8 cellular contexts compared by ENCODE assay signal in genomic region chr22:38973289-38974169, GRCh38. TPM values are rescaled to one million over a fixed set of nuclear protein-coding genes. Genes with fewer than 3 reads are reported as not detected.
DNase-seq lines count a peak whose midpoint lies in the region; ATAC-seq and TF ChIP-seq lines count a peak whose summit lies in the region.
"Had no signal": no experiment of that assay in that cellular context is flagged by ENCODE, and none has a peak within 500 bp of the region (broad histone marks: within the 10 kb centered on the region; RNA-seq: fewer than 3 reads in every experiment).

No MANE protein-coding gene starts in this region.

- no peaks in the 10 kb centered on the region for H3K9me3 ChIP-seq in fibroblast of lung (ENCODE audit: control insufficient read depth, insufficient read depth, low read depth, low read length)

- no peaks in the 10 kb centered on the region for H4K20me1 ChIP-seq in fibroblast of lung (ENCODE audit: control insufficient read depth, extremely low read depth, insufficient read depth, low read length)

- no peak overlapping the region for H3K9ac ChIP-seq in fibroblast of lung (ENCODE audit: insufficient read depth, low read length)

- no peaks in the 10 kb centered on the region for H3K79me2 ChIP-seq in fibroblast of lung (ENCODE audit: control insufficient read depth, insufficient read depth, low read length)

- peak; percentile 76 for ATAC-seq in sciatic nerve
- no peak for ATAC-seq in GM19395 (IDR thresholded peaks at IDR 0.05; ENCODE audit: unreplicated experiment)
- no peak for ATAC-seq in GM21786 (IDR thresholded peaks at IDR 0.05; ENCODE audit: unreplicated experiment)

- peaks cover 5% of the 10 kb centered on the region for H3K27me3 ChIP-seq in fibroblast of lung (ENCODE audit: control insufficient read depth, insufficient read depth, low read length)

- H3K27ac ChIP-seq in fibroblast of lung (ENCODE audit: insufficient read depth, low read length), result no peak overlapping the region

- DNase-seq in NCI-H1694 (lab: John Stamatoyannopoulos, UW), result peak; percentile 47
- peak; percentile 25 to 26 for DNase-seq in activated CD8-positive, alpha-beta memory T cell treated with anti-CD3 and anti-CD28 coated beads for 4 hours (ENCODE audit: low read depth in 2 of 2)
- peak; percentile 16 to 37 for DNase-seq in fibroblast of lung (ENCODE audit: low read depth in 2 of 2)
- no peak for DNase-seq in sciatic nerve (ENCODE audit: low spot score)

- intact Hi-C loops in sciatic nerve (cut with DNase I), result no loop called here

- no peak overlapping the region for H3K4me3 ChIP-seq in fibroblast of lung (replicated peaks in 1 of 4; ENCODE audit: control extremely low read depth in 1 of 4, insufficient read depth in 1 of 4, low read depth in 3 of 4, low read length in 4 of 4)

- TF ChIP-seq CTCF in GM12801 (IDR thresholded peaks at IDR 0.05; ENCODE audit: extremely low read depth, insufficient read length) (peak; percentile 37), fibroblast of lung (conservative IDR thresholded peaks at IDR 0.05 in 1 of 2, IDR thresholded peaks at IDR 0.05 in 1 of 2; ENCODE audit: low read depth in 1 of 2, low read length in 2 of 2) (peak; percentile 79 to 96)

- H3K4me2 ChIP-seq in fibroblast of lung (ENCODE audit: extremely low read depth, insufficient read depth, low read length), result no peak overlapping the region

- no peaks in the 10 kb centered on the region for H3K36me3 ChIP-seq in fibroblast of lung (ENCODE audit: control insufficient read depth, insufficient read depth, low read length)

- no peak overlapping the region for H2AFZ ChIP-seq in fibroblast of lung (ENCODE audit: low read length)

- H3K4me1 ChIP-seq in fibroblast of lung (ENCODE audit: control insufficient read depth, extremely low read depth, insufficient read depth, low read length), result no peaks in the 10 kb centered on the region

RNA-seq across cellular contexts. Expression of gene APOBEC3B, which starts 8.6 kb away (rescaled TPM):
- total RNA-seq in fibroblast of lung (0.77 and 2.3 TPM in 2 replicates), sciatic nerve (2.2 TPM)
- polyA plus RNA-seq in fibroblast of lung, result 10.3 and 51.7 TPM in 2 replicates
- polyA plus RNA-seq in fibroblast of lung (2012), result 8.9 and 45.1 TPM in 2 replicates
- 11.9 and 51.5 TPM in 2 replicates for polyA minus RNA-seq in fibroblast of lung (ENCODE audit: low replicate concordance)

RNA-seq across cellular contexts. Expression of gene APOBEC3A, which starts 16.1 kb away (rescaled TPM):
- total RNA-seq in fibroblast of lung, result not detected in 2 replicates
- polyA plus RNA-seq in fibroblast of lung, result not detected in 2 replicates
- polyA plus RNA-seq in fibroblast of lung (2012), result not detected in 2 replicates
- not detected in 2 replicates for polyA minus RNA-seq in fibroblast of lung (ENCODE audit: low replicate concordance)
- 9.3 TPM for total RNA-seq in sciatic nerve
- total RNA-seq: activated CD8-positive, alpha-beta memory T cell treated with anti-CD3 and anti-CD28 coated beads for 36 hours had no signal

RNA-seq across cellular contexts. Expression of gene APOBEC3C, which starts 40.5 kb away (rescaled TPM):
- total RNA-seq in fibroblast of lung (9.5 and 19.2 TPM in 2 replicates), sciatic nerve (25.1 TPM)
- polyA plus RNA-seq in fibroblast of lung, result 44.5 and 54.2 TPM in 2 replicates
- 82.4 and 89.2 TPM in 2 replicates for polyA plus RNA-seq in fibroblast of lung (2012)
- polyA minus RNA-seq in fibroblast of lung (ENCODE audit: low replicate concordance), result 36.0 and 47.0 TPM in 2 replicates

RNA-seq across cellular contexts. Expression of gene APOBEC3D, which starts 47.4 kb away (rescaled TPM):
- total RNA-seq in fibroblast of lung (4.9 and 5.9 TPM in 2 replicates), sciatic nerve (3.9 TPM)
- polyA plus RNA-seq in fibroblast of lung, result 3.0 and 4.7 TPM in 2 replicates
- 2.1 and 3.4 TPM in 2 replicates for polyA plus RNA-seq in fibroblast of lung (2012)
- 6.7 TPM in 1 of 2 replicates, not detected in the other for polyA minus RNA-seq in fibroblast of lung (ENCODE audit: low replicate concordance)

Comparison
In these comparisons a context has a peak if more than half of its experiments do, and no peak if none do; other contexts are left out.
1. RNA of gene APOBEC3A, which starts 16.1 kb away (total RNA-seq): 9.3 TPM in sciatic nerve (single experiment); not detected in fibroblast of lung; every median in the first group is over 10 times any median in the second.